In genomic region chr15:89003865-89004725, GRCh38 we compare ENCODE assay signal across 9 cellular contexts.
DNase-seq lines count a peak whose midpoint lies in the region; ATAC-seq and TF ChIP-seq lines count a peak whose summit lies in the region.
"Had no signal": no experiment of that assay in that cellular context is flagged by ENCODE, and none has a peak within 500 bp of the region (broad histone marks: within the 10 kb centered on the region; RNA-seq: fewer than 3 reads in every experiment).

No MANE protein-coding gene starts in this region.

- H2AFZ ChIP-seq in Loucy (ENCODE audit: low read length): peak overlapping the region; percentile 33; the same call in 1 of the 2 replicates

- in situ Hi-C loops in G401 (cut with HindIII; ENCODE audit: low sequenced_read_pairs): loop anchor here (10.0 kb wide), 1 partner anchor 99 kb away; no protein-coding TSS in a partner anchor

- H3K4me1 ChIP-seq in Loucy (ENCODE audit: insufficient read depth, low read length, poor library complexity, severe bottlenecking) (no peaks in the 10 kb centered on the region), endodermal cell (ENCODE audit: control insufficient read depth, insufficient read depth, low read length) (peaks cover 9% of the 10 kb centered on the region)

- CTCF ChIA-PET in CD4-positive, alpha-beta T cell (lab: Charles Lee): interaction anchor here (1.3 kb wide), 1 partner anchor 99 kb away, joined by 7 read pairs; no protein-coding TSS in a partner anchor

- H3K4me1 Mint-ChIP-seq in endodermal cell (peaks cover 21% of the 10 kb centered on the region), neural crest cell (peaks cover 12% of the 10 kb centered on the region)
- H3K4me1 Mint-ChIP-seq in CD4-positive, alpha-beta T cell (ENCODE audit: low read depth): no peaks in the 10 kb centered on the region

- DNase-seq in G401 (ENCODE audit: low spot score) (peak; percentile 25), endodermal cell (peak; percentile 87), neural crest cell (ENCODE audit: low read depth, low spot score) (peak; percentile 25), T1000 (lab: John Stamatoyannopoulos, UW) (no peak), activated gamma-delta T cell treated with Interleukin-2 at 50 U/mL for 16 hours (no peak)
- DNase-seq in CD4-positive, alpha-beta T cell: no peak

- no peaks in the 10 kb centered on the region for H3F3A ChIP-seq in Loucy (ENCODE audit: low read depth)

- no peaks in the 10 kb centered on the region for H3K36me3 ChIP-seq in Loucy (ENCODE audit: insufficient read depth, low read length)
- H3K36me3 ChIP-seq in endodermal cell (ENCODE audit: control insufficient read depth, insufficient read depth, low read length): no peaks in the 10 kb centered on the region

- no peaks in the 10 kb centered on the region for H3K9me3 Mint-ChIP-seq in endodermal cell
- no peaks in the 10 kb centered on the region for H3K9me3 Mint-ChIP-seq in neural crest cell
- no peaks in the 10 kb centered on the region for H3K9me3 Mint-ChIP-seq in CD4-positive, alpha-beta T cell

- POLR2A ChIA-PET in CD4-positive, alpha-beta T cell (lab: Charles Lee): interaction anchor here (1.5 kb wide), 1 partner anchor 99 kb away, joined by 10 read pairs; no protein-coding TSS in a partner anchor

- H3K4me2 ChIP-seq in Loucy (ENCODE audit: low read depth, low read length, poor library complexity, severe bottlenecking): no peak overlapping the region

- 57 to 78% methylated on average over 7 to 11 of the region's 11 CpGs for WGBS in endodermal cell (ENCODE audit: insufficient coverage in 1 of 2, insufficient read length in 1 of 2), 2 experiments

- TF ChIP-seq CTCF in Loucy (conservative IDR thresholded peaks at IDR 0.05; ENCODE audit: low read length): peak; percentile 61
- peak; percentile 81 for TF ChIP-seq CTCF in endodermal cell (conservative IDR thresholded peaks at IDR 0.05)
- TF ChIP-seq CTCF in neural crest cell (conservative IDR thresholded peaks at IDR 0.05): peak; percentile 44
- TF ChIP-seq CTCF in CD4-positive, alpha-beta T cell (IDR thresholded peaks at IDR 0.05): no peak

- H3K27ac ChIP-seq in endodermal cell (ENCODE audit: low read depth, low read length): no peak overlapping the region
- no peak overlapping the region for H3K27ac ChIP-seq in CD4-positive, alpha-beta T cell (ENCODE audit: low read depth, low read length)
- H3K27ac ChIP-seq: SK-N-MC had no signal

- H3K9ac ChIP-seq in Loucy (ENCODE audit: low read depth, low read length, poor library complexity, severe bottlenecking) (no peak overlapping the region), endodermal cell (ENCODE audit: extremely low read depth, low read length, poor library complexity, severe bottlenecking) (no peak overlapping the region)

- no peak overlapping the region for H3K4me3 ChIP-seq in Loucy (ENCODE audit: low read length, poor library complexity, severe bottlenecking)
- no peak overlapping the region for H3K4me3 ChIP-seq in endodermal cell (ENCODE audit: low read length)
- H3K4me3 ChIP-seq: SK-N-MC had no signal

- H3K27me3 ChIP-seq in Loucy (ENCODE audit: insufficient read depth, low read length, poor library complexity, severe bottlenecking): no peaks in the 10 kb centered on the region
- H3K27me3 ChIP-seq in endodermal cell (ENCODE audit: control insufficient read depth, insufficient read depth, low read length, poor library complexity, severe bottlenecking): peaks cover 8% of the 10 kb centered on the region
- no peaks in the 10 kb centered on the region for H3K27me3 ChIP-seq in CD4-positive, alpha-beta T cell (ENCODE audit: control insufficient read depth, insufficient read depth, low read length)

- H3K27ac Mint-ChIP-seq in endodermal cell (no peak overlapping the region), neural crest cell (ENCODE audit: unreplicated experiment) (no peak overlapping the region)
- H3K27ac Mint-ChIP-seq in CD4-positive, alpha-beta T cell: no peak overlapping the region

- H3K4me3 Mint-ChIP-seq in endodermal cell (no peak overlapping the region), neural crest cell (no peak overlapping the region)
- no peak overlapping the region for H3K4me3 Mint-ChIP-seq in CD4-positive, alpha-beta T cell

- no peak for ATAC-seq in GM21381 (IDR thresholded peaks at IDR 0.05; ENCODE audit: unreplicated experiment)
- ATAC-seq in CD4-positive, alpha-beta T cell (ENCODE audit: poor library complexity): no peak

- no peaks in the 10 kb centered on the region for H3K79me2 ChIP-seq in Loucy (ENCODE audit: insufficient read depth, low read length)

- H4K20me1 ChIP-seq in Loucy (ENCODE audit: insufficient read depth, low read length, poor library complexity, severe bottlenecking): no peaks in the 10 kb centered on the region

- intact Hi-C loops in CD4-positive, alpha-beta T cell (cut with DNase I, micrococcal nuclease): loop anchor here in 1 of 2 experiments (5.0 kb wide), 1 partner anchor 72 kb away; no protein-coding TSS in a partner anchor

- no peaks in the 10 kb centered on the region for H3K36me3 Mint-ChIP-seq in endodermal cell (ENCODE audit: low read depth)
- no peaks in the 10 kb centered on the region for H3K36me3 Mint-ChIP-seq in neural crest cell (ENCODE audit: low read depth)
- H3K36me3 Mint-ChIP-seq in CD4-positive, alpha-beta T cell (ENCODE audit: low read depth): no peaks in the 10 kb centered on the region

- H3K9me3 ChIP-seq in Loucy (ENCODE audit: insufficient read depth, low read depth, low read length) (no peaks in the 10 kb centered on the region), endodermal cell (ENCODE audit: control insufficient read depth, low read length) (no peaks in the 10 kb centered on the region)
- H3K9me3 ChIP-seq in CD4-positive, alpha-beta T cell (ENCODE audit: control insufficient read depth, low read length): no peaks in the 10 kb centered on the region

- H3K27me3 Mint-ChIP-seq in endodermal cell (ENCODE audit: insufficient read depth) (peaks cover 16% of the 10 kb centered on the region), neural crest cell (ENCODE audit: low read depth) (peaks cover 4% of the 10 kb centered on the region)
- peaks cover 9% of the 10 kb centered on the region for H3K27me3 Mint-ChIP-seq in CD4-positive, alpha-beta T cell

- H3K9me2 ChIP-seq in Loucy (replicated peaks; ENCODE audit: low read depth, low read length): no peaks in the 10 kb centered on the region

Comparison
In these comparisons a context has a peak if more than half of its experiments do, and no peak if none do; other contexts are left out.
1. DNase-seq: peak in G401 (single experiment), endodermal cell (single experiment) and neural crest cell (single experiment); none in T1000 (single experiment), activated gamma-delta T cell treated with Interleukin-2 at 50 U/mL for 16 hours (single experiment) and CD4-positive, alpha-beta T cell (0 of 10).